ENCODE assay signal across 22 cellular contexts in genomic region chr12:98538031-98538430, GRCh38. TPM values are rescaled to one million over a fixed set of nuclear protein-coding genes. Genes with fewer than 3 reads are reported as not detected.
DNase-seq lines count a peak whose midpoint lies in the region; ATAC-seq and TF ChIP-seq lines count a peak whose summit lies in the region.
"Had no signal": no experiment of that assay in that cellular context is flagged by ENCODE, and none has a peak within 500 bp of the region (broad histone marks: within the 10 kb centered on the region; RNA-seq: fewer than 3 reads in every experiment).

No MANE protein-coding gene starts in this region.

- BruUV-seq in Panc1 (replicated peaks; lab: Mats Ljungman, UMichigan), result TSS peak; percentile 9

- no peaks in the 10 kb centered on the region for H3K27me3 ChIP-seq in Panc1 (ENCODE audit: control insufficient read depth, insufficient read depth, low read length)
- no peaks in the 10 kb centered on the region for H3K27me3 ChIP-seq in liver (ENCODE audit: control insufficient read depth in 4 of 4, insufficient read depth in 4 of 4, low read length in 3 of 4)
- no peaks in the 10 kb centered on the region for H3K27me3 ChIP-seq in aorta (ENCODE audit: control insufficient read depth in 1 of 2, insufficient read depth in 2 of 2, low read length in 1 of 2)
- H3K27me3 ChIP-seq: SJSA1 had no signal

- no peaks in the 10 kb centered on the region for H3K9me3 Mint-ChIP-seq in natural killer cell
- no peaks in the 10 kb centered on the region for H3K9me3 Mint-ChIP-seq in natural killer cell treated with Interleukin-12 subunit alpha and Interleukin-12 subunit beta and Interleukin-15 and Interleukin-18, amount 100 ng/mL, for 72 hours

- POLR2A ChIA-PET in Panc1 (lab: Charles Lee), result no interaction called here

- H3K27ac Mint-ChIP-seq in natural killer cell, result peak overlapping the region; percentile 39 to 51
- H3K27ac Mint-ChIP-seq in natural killer cell treated with Interleukin-12 subunit alpha and Interleukin-12 subunit beta and Interleukin-15 and Interleukin-18, amount 100 ng/mL, for 72 hours, result no peak overlapping the region
- H3K27ac Mint-ChIP-seq: B cell had no signal

- TF ChIP-seq RAD21 in liver (IDR thresholded peaks at IDR 0.05), result peak in 1 of 2 donors; percentile 8

- H3K27ac ChIP-seq in Panc1 (ENCODE audit: low read length), result no peak overlapping the region
- no peak overlapping the region for H3K27ac ChIP-seq in liver (ENCODE audit: low read depth in 1 of 2, low read length in 2 of 2)
- H3K27ac ChIP-seq in aorta (ENCODE audit: low read depth in 1 of 2, low read length in 2 of 2), result no peak overlapping the region
- H3K27ac ChIP-seq: SJSA1 had no signal

- H3K36me3 Mint-ChIP-seq in natural killer cell, result peaks cover 8% of the 10 kb centered on the region
- peaks cover 25% of the 10 kb centered on the region for H3K36me3 Mint-ChIP-seq in natural killer cell treated with Interleukin-12 subunit alpha and Interleukin-12 subunit beta and Interleukin-15 and Interleukin-18, amount 100 ng/mL, for 72 hours

- H3K9me3 ChIP-seq in Panc1 (ENCODE audit: control insufficient read depth, insufficient read depth, low read depth, low read length), result no peaks in the 10 kb centered on the region
- no peaks in the 10 kb centered on the region for H3K9me3 ChIP-seq in liver (ENCODE audit: control insufficient read depth in 4 of 4, low read length in 3 of 4)
- peaks cover 1% of the 10 kb centered on the region for H3K9me3 ChIP-seq in aorta (ENCODE audit: control insufficient read depth, low read length)
- H3K9me3 ChIP-seq: SJSA1 had no signal

- peaks cover 49% of the 10 kb centered on the region for H3K36me3 ChIP-seq in Panc1 (ENCODE audit: control insufficient read depth, insufficient read depth, low read length)
- H3K36me3 ChIP-seq in liver (ENCODE audit: control insufficient read depth in 4 of 4, insufficient read depth in 3 of 4, low read depth in 1 of 4, low read length in 3 of 4), result peaks cover 2 to 27% (median 11%) of the 10 kb centered on the region in 4 donors
- peaks cover 0 to 3% of the 10 kb centered on the region in 2 donors for H3K36me3 ChIP-seq in aorta (ENCODE audit: control insufficient read depth in 1 of 2, insufficient read depth in 2 of 2, low read length in 1 of 2)

- intact Hi-C loops in natural killer cell (cut with micrococcal nuclease), result no loop called here
- intact Hi-C loops in Panc1 (cut with micrococcal nuclease; ENCODE audit: unreplicated experiment), result no loop called here
- intact Hi-C loops in aorta (cut with DNase I), result no loop called here

- WGBS in liver, result 36% methylated on average over 4 of the region's 4 CpGs
- 92 to 93% methylated on average over 4 of the region's 4 CpGs for WGBS in aorta, 2 donors

- H3K27me3 Mint-ChIP-seq in natural killer cell (ENCODE audit: low read depth in 2 of 2), result no peaks in the 10 kb centered on the region
- no peaks in the 10 kb centered on the region for H3K27me3 Mint-ChIP-seq in natural killer cell treated with Interleukin-12 subunit alpha and Interleukin-12 subunit beta and Interleukin-15 and Interleukin-18, amount 100 ng/mL, for 72 hours
- H3K27me3 Mint-ChIP-seq: B cell had no signal

- TF ChIP-seq CTCF in natural killer cell (IDR thresholded peaks at IDR 0.05) (no peak), Panc1 (IDR thresholded peaks at IDR 0.05) (no peak), liver (IDR thresholded peaks at IDR 0.05; ENCODE audit: low read depth, low read length, missing input control) (no peak)

- H3K4me1 ChIP-seq in Panc1 (ENCODE audit: control insufficient read depth, insufficient read depth, low read length) (no peaks in the 10 kb centered on the region), liver (ENCODE audit: control insufficient read depth in 4 of 4, insufficient read depth in 4 of 4, low read length in 3 of 4) (peaks cover 2 to 32% (median 21%) of the 10 kb centered on the region in 4 donors), aorta (ENCODE audit: control insufficient read depth in 1 of 2, insufficient read depth in 2 of 2, low read length in 2 of 2) (no peaks in the 10 kb centered on the region)
- H3K4me1 ChIP-seq: SJSA1 had no signal

- H3K4me1 Mint-ChIP-seq in natural killer cell, result peaks cover 0 to 16% of the 10 kb centered on the region in 2 donors
- H3K4me1 Mint-ChIP-seq in natural killer cell treated with Interleukin-12 subunit alpha and Interleukin-12 subunit beta and Interleukin-15 and Interleukin-18, amount 100 ng/mL, for 72 hours (ENCODE audit: low read depth in 2 of 2), result peaks cover 0 to 10% of the 10 kb centered on the region in 2 donors
- H3K4me1 Mint-ChIP-seq: B cell had no signal

- in situ Hi-C loops in Panc1 (cut with HindIII; ENCODE audit: low pct_unique_long_range_greater_than_20kb, low sequenced_read_pairs), result no loop called here

- H3K4me3 ChIP-seq in Panc1 (ENCODE audit: low read depth in 2 of 2, low read length in 2 of 2), result no peak overlapping the region
- H3K4me3 ChIP-seq in liver (ENCODE audit: low read depth in 1 of 3, low read length in 3 of 3), result no peak overlapping the region
- H3K4me3 ChIP-seq in aorta (ENCODE audit: low read length in 2 of 2), result no peak overlapping the region
- H3K4me3 ChIP-seq: GM12878, SJSA1 had no signal

- DNase-seq in natural killer cell (no peak), Panc1 (ENCODE audit: low read depth, low spot score) (no peak), HT-29 (ENCODE audit: low spot score) (no peak), aorta (no peak), NCI-H226 (no peak)
- no peak for DNase-seq in natural killer cell treated with Interleukin-12 subunit alpha and Interleukin-12 subunit beta and Interleukin-15 and Interleukin-18, amount 100 ng/mL, for 72 hours (ENCODE audit: low spot score)
- DNase-seq: DMS 273 treated with DMSO at 0.1 percent for 48 hours, DND-41, GOT3, MM.1S, NCI-H1048, NCI-H1417 treated with DMSO at 0.1 percent for 48 hours, NCI-H187, NCI-H446 treated with DMSO at 0.1 percent for 48 hours, NCI-H526 treated with DMSO at 0.1 percent for 48 hours, OCI-M1 had no signal

- CTCF ChIA-PET in Panc1 (lab: Charles Lee), result no interaction called here

- ATAC-seq in natural killer cell (no peak), Panc1 (no peak), aorta (ENCODE audit: low FRiP score) (no peak), HG02642 (IDR thresholded peaks at IDR 0.05; ENCODE audit: poor library complexity, unreplicated experiment) (no peak)
- ATAC-seq in natural killer cell treated with Interleukin-12 subunit alpha and Interleukin-12 subunit beta and Interleukin-15 and Interleukin-18, amount 100 ng/mL, for 72 hours, result no peak
- ATAC-seq: GM12878, Right ventricle myocardium inferior had no signal

- no peak overlapping the region for H3K9ac ChIP-seq in liver (ENCODE audit: low read depth in 1 of 2, low read length in 2 of 2)

- H3K4me3 Mint-ChIP-seq in natural killer cell, result no peak overlapping the region
- H3K4me3 Mint-ChIP-seq in natural killer cell treated with Interleukin-12 subunit alpha and Interleukin-12 subunit beta and Interleukin-15 and Interleukin-18, amount 100 ng/mL, for 72 hours, result no peak overlapping the region
- H3K4me3 Mint-ChIP-seq: B cell had no signal

TF ChIP-seq in liver, 16 proteins besides CTCF, POLR2A, EP300 and RAD21:
- TF ChIP-seq SP1 (IDR thresholded peaks at IDR 0.05), result peak; percentile 54
- no peak for TF ChIP-seq ZBTB33 (IDR thresholded peaks at IDR 0.05)
- peak; percentile 28 for TF ChIP-seq RXRA (IDR thresholded peaks at IDR 0.05)
- no peak for TF ChIP-seq NR2F2 (IDR thresholded peaks at IDR 0.05)
- TF ChIP-seq JUND (IDR thresholded peaks at IDR 0.05), result peak in 1 of 2 donors; percentile 22
- TF ChIP-seq HNF4A (conservative IDR thresholded peaks at IDR 0.05), result peak; percentile 16 to 46
- TF ChIP-seq FOXA2 (IDR thresholded peaks at IDR 0.05), result peak; percentile 25

RNA-seq across cellular contexts. Expression of gene TMPO, which starts 22.6 kb away (rescaled TPM):
- total RNA-seq in natural killer cell (10 to 100 TPM; 72.8 to 89.4 (median 85.5) TPM), Panc1 (2021; ENCODE audit: unreplicated experiment) (124 TPM), liver (100 to 1,000 TPM in 1 of 2 donors, 10 to 100 TPM in 1; 74.7 to 175 TPM), aorta (10 to 100 TPM; 32.5 to 48.3 TPM)
- 100 to 1,000 TPM; 147 to 219 TPM for total RNA-seq in natural killer cell treated with Interleukin-12 subunit alpha and Interleukin-12 subunit beta and Interleukin-15 and Interleukin-18, amount 100 ng/mL, for 72 hours
- polyA plus RNA-seq in Panc1 (2012; ENCODE audit: insufficient read length), result 63.9 TPM
- polyA plus RNA-seq in liver (10 to 100 TPM; 10.9 to 13.1 TPM), aorta (10 to 100 TPM; 15.2 to 18.8 TPM)
- total RNA-seq in HT-29 (2014; rRNA removed; shearing (Covaris generic)), result 158 and 176 TPM in 2 replicates

RNA-seq across cellular contexts. Expression of gene SLC25A3, which starts 55.5 kb away (rescaled TPM):
- total RNA-seq in natural killer cell (100 to 1,000 TPM; 393 to 490 (median 433) TPM), Panc1 (2021; ENCODE audit: unreplicated experiment) (469 TPM), liver (100 to 1,000 TPM; 223 to 400 TPM), aorta (100 to 1,000 TPM; 310 to 358 TPM)
- 100 to 1,000 TPM; 444 to 571 TPM for total RNA-seq in natural killer cell treated with Interleukin-12 subunit alpha and Interleukin-12 subunit beta and Interleukin-15 and Interleukin-18, amount 100 ng/mL, for 72 hours
- 385 TPM for polyA plus RNA-seq in Panc1 (2012; ENCODE audit: insufficient read length)
- polyA plus RNA-seq in liver (100 to 1,000 TPM; 285 to 300 TPM), aorta (100 to 1,000 TPM; 466 to 523 TPM)
- total RNA-seq in HT-29 (2014; rRNA removed; shearing (Covaris generic)), result 575 and 586 TPM in 2 replicates

Comparison
In these comparisons a context has a peak if more than half of its experiments do, and no peak if none do; other contexts are left out.
1. H3K27ac Mint-ChIP-seq: peak in natural killer cell (2 of 2); none in natural killer cell treated with Interleukin-12 subunit alpha and Interleukin-12 subunit beta and Interleukin-15 and Interleukin-18, amount 100 ng/mL, for 72 hours (0 of 2).